ENCODE assay signal across 24 cellular contexts in the genomic region with DNA sequence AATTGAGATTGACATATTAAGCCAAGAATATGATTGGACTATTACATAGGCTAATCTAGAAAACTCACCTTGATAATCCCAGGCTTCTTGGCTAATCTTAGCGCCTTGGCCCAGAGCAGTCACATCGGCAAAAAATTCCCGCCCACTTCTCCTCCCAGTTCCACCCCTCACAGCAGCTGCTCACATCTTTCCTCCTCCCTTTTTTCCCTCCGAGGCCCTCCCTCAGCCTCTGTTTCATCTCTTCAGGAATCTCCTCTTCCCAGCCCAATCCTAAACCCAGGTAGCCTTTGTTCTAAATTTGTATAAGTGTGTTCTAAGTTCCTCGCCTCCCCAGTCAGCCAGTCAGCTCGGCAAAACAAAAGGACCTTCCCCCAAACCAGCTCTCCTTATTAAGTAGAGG.
"Had no signal": no experiment of that assay in that cellular context is flagged by ENCODE, and none has a peak within 500 bp of the region (broad histone marks: within the 10 kb centered on the region; RNA-seq: fewer than 3 reads in every experiment).

No MANE protein-coding gene starts in this region.

- DNase-seq: activated CD4-positive, alpha-beta memory T cell treated with anti-CD3 and anti-CD28 coated beads, Interleukin-2, amount 10 ng/mL, durations not matched to agents 7 days and 5 days; activated CD4-positive, alpha-beta T cell treated with anti-CD3 and anti-CD28 coated beads for 36 hours; activated CD4-positive, alpha-beta T cell treated with anti-CD3 and anti-CD28 coated beads, Interleukin-2, amount 50 U/mL, for 1 hour; activated CD8-positive, alpha-beta memory T cell treated with anti-CD3 and anti-CD28 coated beads, Interleukin-2, amount 50 U/mL, for 4 hours; activated naive CD4-positive, alpha-beta T cell treated with anti-CD3 and anti-CD28 coated beads, Interleukin-2, amount 50 U/mL, for 16 hours; activated naive CD8-positive, alpha-beta T cell treated with anti-CD3 and anti-CD28 coated beads, Interleukin-2, amount 10 ng/mL, durations not matched to agents 7 days and 5 days; adrenal gland; anterior cingulate cortex; Karpas-422; MM.1S; NCI-H1105; NCI-H1436 treated with DMSO at 0.1 percent for 48 hours; NCI-H187; NCI-H2081; NCI-H510A treated with DMSO at 0.1 percent for 48 hours; NCI-H69; NK-92 treated with Interleukin-12 subunit alpha and Interleukin-12 subunit beta, amount 100 ng/mL, for 24 hours; OCI-M1; Right ventricle myocardium superior; RPMI8226; SJCRH30; SK-N-SH; T-helper 1 cell had no signal

- H3K27me3 Mint-ChIP-seq: activated CD4-positive, alpha-beta memory T cell treated with anti-CD3 and anti-CD28 coated beads, Interleukin-2, amount 10 ng/mL, durations not matched to agents 7 days and 5 days; activated CD4-positive, alpha-beta T cell treated with anti-CD3 and anti-CD28 coated beads for 36 hours; activated naive CD8-positive, alpha-beta T cell treated with anti-CD3 and anti-CD28 coated beads, Interleukin-2, amount 10 ng/mL, durations not matched to agents 7 days and 5 days had no signal

- H3K4me1 Mint-ChIP-seq: activated CD4-positive, alpha-beta memory T cell treated with anti-CD3 and anti-CD28 coated beads, Interleukin-2, amount 10 ng/mL, durations not matched to agents 7 days and 5 days; activated CD4-positive, alpha-beta T cell treated with anti-CD3 and anti-CD28 coated beads for 36 hours; activated naive CD8-positive, alpha-beta T cell treated with anti-CD3 and anti-CD28 coated beads, Interleukin-2, amount 10 ng/mL, durations not matched to agents 7 days and 5 days had no signal

- H3K4me3 ChIP-seq: adrenal gland, SJCRH30 had no signal

- H3K27ac ChIP-seq: adrenal gland, SJCRH30, VCaP had no signal

- H3K27me3 ChIP-seq: adrenal gland had no signal

- H3K36me3 Mint-ChIP-seq: activated naive CD8-positive, alpha-beta T cell treated with anti-CD3 and anti-CD28 coated beads, Interleukin-2, amount 10 ng/mL, durations not matched to agents 7 days and 5 days had no signal

- H3K4me2 ChIP-seq: SK-N-SH had no signal

- H3K4me3 Mint-ChIP-seq: activated CD4-positive, alpha-beta memory T cell treated with anti-CD3 and anti-CD28 coated beads, Interleukin-2, amount 10 ng/mL, durations not matched to agents 7 days and 5 days; activated CD4-positive, alpha-beta T cell treated with anti-CD3 and anti-CD28 coated beads for 36 hours; activated naive CD8-positive, alpha-beta T cell treated with anti-CD3 and anti-CD28 coated beads, Interleukin-2, amount 10 ng/mL, durations not matched to agents 7 days and 5 days had no signal

- H3K27ac Mint-ChIP-seq: activated CD4-positive, alpha-beta memory T cell treated with anti-CD3 and anti-CD28 coated beads, Interleukin-2, amount 10 ng/mL, durations not matched to agents 7 days and 5 days; activated CD4-positive, alpha-beta T cell treated with anti-CD3 and anti-CD28 coated beads for 36 hours; activated naive CD8-positive, alpha-beta T cell treated with anti-CD3 and anti-CD28 coated beads, Interleukin-2, amount 10 ng/mL, durations not matched to agents 7 days and 5 days had no signal

- H3K9ac ChIP-seq: SK-N-SH had no signal

- H3K9me3 ChIP-seq: adrenal gland, SJCRH30, SK-N-SH had no signal

- H3K9me3 Mint-ChIP-seq: activated naive CD8-positive, alpha-beta T cell treated with anti-CD3 and anti-CD28 coated beads, Interleukin-2, amount 10 ng/mL, durations not matched to agents 7 days and 5 days had no signal

- H3K36me3 ChIP-seq: adrenal gland, SJCRH30 had no signal

- H3K4me1 ChIP-seq: adrenal gland had no signal
